ENCODE assay signal across 9 cellular contexts in genomic region chr21:21101911-21102310, GRCh38.
DNase-seq lines count a peak whose midpoint lies in the region; ATAC-seq and TF ChIP-seq lines count a peak whose summit lies in the region.
"Had no signal": no experiment of that assay in that cellular context is flagged by ENCODE, and none has a peak within 500 bp of the region (broad histone marks: within the 10 kb centered on the region; RNA-seq: fewer than 3 reads in every experiment).

No MANE protein-coding gene starts in this region.

- ATAC-seq in WTC11 (peak; percentile 94), lower lobe of right lung (peak; percentile 31 to 61), HG02973 (IDR thresholded peaks at IDR 0.05; ENCODE audit: unreplicated experiment) (no peak)

- no peak overlapping the region for H3K4me3 Mint-ChIP-seq in WTC11

- H2AFZ ChIP-seq in PC-9: no peak overlapping the region

- H3K27me3 ChIP-seq in lower lobe of right lung (ENCODE audit: low read depth) (no peaks in the 10 kb centered on the region), PC-9 (ENCODE audit: insufficient read depth, low read depth) (no peaks in the 10 kb centered on the region)

- DNase-seq in Daoy (ENCODE audit: low read depth) (peak; percentile 18), NCI-H1105 treated with DMSO at 0.1 percent for 48 hours (lab: John Stamatoyannopoulos, UW) (peak; percentile 44), WTC11 (ENCODE audit: low spot score) (peak; percentile 25), lower lobe of right lung (no peak), PC-9 (no peak), amniotic stem cell (lab: John Stamatoyannopoulos, UW) (no peak)
- DNase-seq in stimulated activated CD4-positive, alpha-beta T cell treated with anti-CD3 and anti-CD28 coated beads, Interleukin-12 subunit alpha, Interleukin-12 subunit beta, amount 100 ng/mL, for 4 hours: no peak
- DNase-seq: activated CD8-positive, alpha-beta memory T cell treated with anti-CD3 and anti-CD28 coated beads, Interleukin-2, amount 50 U/mL, for 4 hours had no signal

- H3F3A ChIP-seq in PC-9 (ENCODE audit: insufficient read depth, low read depth): no peaks in the 10 kb centered on the region

- H3K36me3 Mint-ChIP-seq in WTC11: no peaks in the 10 kb centered on the region

- H3K27ac Mint-ChIP-seq in WTC11: no peak overlapping the region

- H4K20me1 ChIP-seq in PC-9 (ENCODE audit: insufficient read depth): no peaks in the 10 kb centered on the region

- H3K4me3 ChIP-seq in lower lobe of right lung (no peak overlapping the region), PC-9 (no peak overlapping the region)

- no peaks in the 10 kb centered on the region for H3K79me2 ChIP-seq in PC-9 (ENCODE audit: low read depth)

- no peaks in the 10 kb centered on the region for H3K9me3 Mint-ChIP-seq in WTC11

- TF ChIP-seq CTCF in WTC11 (IDR thresholded peaks at IDR 0.05): no peak
- TF ChIP-seq CTCF in lower lobe of right lung (IDR thresholded peaks at IDR 0.05): no peak
- no peak for TF ChIP-seq CTCF in PC-9 (conservative IDR thresholded peaks at IDR 0.05)

- H3K36me3 ChIP-seq in lower lobe of right lung: no peaks in the 10 kb centered on the region
- no peaks in the 10 kb centered on the region for H3K36me3 ChIP-seq in PC-9 (ENCODE audit: low read depth)

- BruUV-seq in PC-9 (replicated peaks; lab: Mats Ljungman, UMichigan): no TSS peak

- peaks cover 19% of the 10 kb centered on the region for H3K4me1 Mint-ChIP-seq in WTC11

- POLR2A ChIA-PET in WTC11 (lab: Charles Lee): interaction anchor here (1.0 kb wide), 1 partner anchor 61 kb away, joined by 3 read pairs; no protein-coding TSS in a partner anchor
- POLR2A ChIA-PET in PC-9 (lab: Charles Lee; ENCODE audit: unreplicated experiment): no interaction called here

- H3K27ac ChIP-seq in lower lobe of right lung (no peak overlapping the region), PC-9 (no peak overlapping the region)

- H3K4me2 ChIP-seq in PC-9: no peak overlapping the region

- intact Hi-C loops in lower lobe of right lung (cut with DNase I) (no loop called here), PC-9 (cut with micrococcal nuclease; ENCODE audit: unreplicated experiment) (no loop called here)

- no peaks in the 10 kb centered on the region for H3K27me3 Mint-ChIP-seq in WTC11 (ENCODE audit: low read depth)

- CTCF ChIA-PET in WTC11 (lab: Charles Lee) (interaction anchor here (0.6 to 2.6 kb wide), 10 partner anchors 56 to 131 kb away, joined by 3 to 23 read pairs (median 4); partner anchors contain the start of gene NCAM2), PC-9 (lab: Charles Lee) (no interaction called here)

- H3K4me1 ChIP-seq in lower lobe of right lung (no peaks in the 10 kb centered on the region), PC-9 (replicated peaks; ENCODE audit: insufficient read depth) (no peaks in the 10 kb centered on the region)

- no peaks in the 10 kb centered on the region for H3K9me3 ChIP-seq in lower lobe of right lung
- H3K9me3 ChIP-seq in PC-9 (ENCODE audit: insufficient read depth, low read depth): no peaks in the 10 kb centered on the region

- H3K9me2 ChIP-seq in PC-9 (ENCODE audit: insufficient read depth): no peaks in the 10 kb centered on the region

TF ChIP-seq in WTC11, 78 proteins besides CTCF, POLR2A, EP300 and RAD21:
- TF ChIP-seq OVOL2 (CRISPR knock-in tag; IDR thresholded peaks at IDR 0.05; ENCODE audit: borderline replicate concordance) (no peak), TEAD1 (CRISPR knock-in tag; IDR thresholded peaks at IDR 0.05) (no peak), TEAD4 (CRISPR knock-in tag; IDR thresholded peaks at IDR 0.05) (no peak), AR (CRISPR knock-in tag; IDR thresholded peaks at IDR 0.05) (no peak), SP1 (CRISPR knock-in tag; conservative IDR thresholded peaks at IDR 0.05) (no peak), ATF3 (CRISPR knock-in tag; conservative IDR thresholded peaks at IDR 0.05) (no peak)

Comparison
In these comparisons a context has a peak if more than half of its experiments do, and no peak if none do; other contexts are left out.
1. DNase-seq: peak in Daoy (single experiment), NCI-H1105 treated with DMSO at 0.1 percent for 48 hours (single experiment) and WTC11 (single experiment); none in lower lobe of right lung (single experiment), PC-9 (0 of 2), amniotic stem cell (single experiment) and stimulated activated CD4-positive, alpha-beta T cell treated with anti-CD3 and anti-CD28 coated beads, Interleukin-12 subunit alpha, Interleukin-12 subunit beta, amount 100 ng/mL, for 4 hours (single experiment).